In the genomic region with DNA sequence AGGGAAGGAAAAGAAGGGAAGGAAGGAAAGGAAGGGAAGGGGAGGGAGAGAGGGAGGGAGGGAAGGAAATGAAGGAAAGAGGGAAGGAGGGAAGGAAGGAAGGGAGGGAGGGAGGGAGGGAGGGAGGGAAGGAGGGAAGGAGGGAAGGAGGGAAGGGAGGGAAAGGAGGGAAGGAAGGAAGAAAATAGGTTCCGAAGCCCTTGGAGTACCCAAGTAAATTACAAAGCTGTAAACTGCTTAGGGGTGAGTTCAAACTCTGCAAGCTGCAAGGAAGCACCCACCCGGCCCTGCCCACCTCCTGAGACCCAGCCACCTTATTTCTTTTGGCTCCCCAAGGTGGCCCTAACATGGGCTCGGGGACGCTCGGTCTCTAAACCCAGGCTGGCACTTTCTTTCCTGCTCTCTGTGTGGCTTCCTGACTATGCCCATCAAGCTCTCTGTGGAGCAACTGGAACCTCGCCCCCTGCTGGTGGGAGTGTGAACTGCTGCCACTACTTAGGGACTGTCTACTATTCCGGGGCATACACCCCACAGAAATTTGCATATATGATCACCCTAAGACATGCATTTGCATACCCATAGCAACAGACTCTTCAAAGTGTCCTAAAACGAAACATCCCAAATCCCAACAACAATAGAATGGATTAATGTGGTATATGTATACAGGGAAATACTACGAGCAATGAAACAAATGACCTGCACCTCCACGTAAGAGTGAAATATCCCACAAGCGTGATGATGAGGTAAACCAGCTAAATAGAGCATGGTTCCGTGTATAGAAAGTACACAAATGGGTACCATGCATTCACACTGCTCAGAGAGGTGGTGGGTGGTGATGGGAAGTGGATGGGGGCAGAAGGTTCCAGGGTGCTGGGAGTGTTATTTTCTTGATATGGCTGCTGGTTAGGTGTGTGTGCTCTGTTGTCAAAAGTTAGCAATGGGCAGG, we compare ENCODE assay signal across 8 cellular contexts.
A peak's percentile ranks its signal among the peaks of the same experiment; 100 is the strongest.
DNase-seq lines count a peak whose midpoint lies in the region; ATAC-seq and TF ChIP-seq lines count a peak whose summit lies in the region.

No MANE protein-coding gene starts in this region.

- TF ChIP-seq CTCF in AG09309 (IDR thresholded peaks at IDR 0.05; ENCODE audit: control insufficient read depth, insufficient read depth, low read depth, low read length, missing control alignments): peak; percentile 46
- peak; percentile 61 for TF ChIP-seq CTCF in VCaP (conservative IDR thresholded peaks at IDR 0.05)
- peak; percentile 49 to 51 for TF ChIP-seq CTCF in mammary epithelial cell (conservative IDR thresholded peaks at IDR 0.05 in 1 of 2, IDR thresholded peaks at IDR 0.05 in 1 of 2; ENCODE audit: extremely low read depth in 1 of 2, insufficient read depth in 1 of 2, low read depth in 1 of 2, low read length in 2 of 2)
- TF ChIP-seq CTCF in stomach (IDR thresholded peaks at IDR 0.05): peak in 4 of 7 experiments; percentile 53 to 80 (median 64)

- intact Hi-C loops in mammary epithelial cell (cut with micrococcal nuclease): no loop called here
- intact Hi-C loops in stomach (cut with DNase I; ENCODE audit: low total_unique reads): no loop called here

- 58% methylated on average over 10 of the region's 12 CpGs for WGBS in mammary epithelial cell (ENCODE audit: low coverage, missing lambda C conversion rate)
- 61 to 86% (median 74%) methylated on average over 5 to 12 of the region's 12 CpGs for WGBS in stomach, 5 donors

- no peak overlapping the region for H3K4me2 ChIP-seq in mammary epithelial cell (ENCODE audit: insufficient read depth, low read depth, low read length)

- in situ Hi-C loops in mammary epithelial cell (cut with MboI; ENCODE audit: low sequenced_read_pairs in 2 of 2): no loop called here

- no peak for DNase-seq in AG09309 (ENCODE audit: low read depth)
- DNase-seq in mammary epithelial cell: no peak
- peak; percentile 17 for DNase-seq in naive B cell
- DNase-seq in stomach: peak; percentile 66
- no peak for DNase-seq in HCEC 1CT

- no peaks in the 10 kb centered on the region for H3K36me3 Mint-ChIP-seq in naive B cell

- peak overlapping the region in 4 of 6 donors; percentile 38 to 70 (median 56) for H3K27ac Mint-ChIP-seq in naive B cell

- TF ChIP-seq POLR2A in stomach (IDR thresholded peaks at IDR 0.05): no peak

- H3K4me3 ChIP-seq in AG09309 (ENCODE audit: control insufficient read depth, low read depth, low read length) (no peak overlapping the region), mammary epithelial cell (replicated peaks in 1 of 3; ENCODE audit: insufficient read depth in 1 of 3, low read depth in 2 of 3, low read length in 3 of 3) (no peak overlapping the region), stomach (no peak overlapping the region)

- H3K9ac ChIP-seq in mammary epithelial cell (ENCODE audit: insufficient read depth, low read length): no peak overlapping the region

- H3K4me1 Mint-ChIP-seq in naive B cell: peaks cover 17 to 37% (median 24%) of the 10 kb centered on the region in 3 donors

- ATAC-seq in GM18870 (IDR thresholded peaks at IDR 0.05; ENCODE audit: unreplicated experiment): peak; percentile 72
- ATAC-seq in HG03460 (IDR thresholded peaks at IDR 0.05; ENCODE audit: unreplicated experiment): peak; percentile 84
- ATAC-seq in naive B cell (ENCODE audit: low read depth in 2 of 2): peak; percentile 58 to 72

- no TSS peak for BruUV-seq in mammary epithelial cell (replicated peaks; lab: Mats Ljungman, UMichigan)

- no peak for TF ChIP-seq EP300 in stomach (IDR thresholded peaks at IDR 0.05)

- H3K27me3 ChIP-seq in mammary epithelial cell (ENCODE audit: insufficient read depth, low read length): no peaks in the 10 kb centered on the region
- no peaks in the 10 kb centered on the region for H3K27me3 ChIP-seq in stomach

- peaks cover 0 to 8% (median 2%) of the 10 kb centered on the region in 7 donors for H3K9me3 Mint-ChIP-seq in naive B cell

- H3K36me3 ChIP-seq in mammary epithelial cell (ENCODE audit: insufficient read depth, low read length) (no peaks in the 10 kb centered on the region), stomach (no peaks in the 10 kb centered on the region)

- H3K4me3 Mint-ChIP-seq in naive B cell: peak overlapping the region in 1 of 8 donors; percentile 44

- no peak overlapping the region for H2AFZ ChIP-seq in mammary epithelial cell (ENCODE audit: low read depth, low read length)

- peaks cover 20% of the 10 kb centered on the region for H3K9me3 ChIP-seq in mammary epithelial cell (replicated peaks; ENCODE audit: insufficient read depth, low read length)
- no peaks in the 10 kb centered on the region for H3K9me3 ChIP-seq in stomach

- no peak overlapping the region for H3K27ac ChIP-seq in VCaP
- H3K27ac ChIP-seq in mammary epithelial cell (ENCODE audit: insufficient read depth, low read depth, low read length): no peak overlapping the region
- no peak overlapping the region for H3K27ac ChIP-seq in stomach

- dilution Hi-C loops in mammary epithelial cell (cut with HindIII; ENCODE audit: low sequenced_read_pairs): no loop called here

- CTCF ChIA-PET in mammary epithelial cell (lab: Charles Lee; ENCODE audit: low non-redundant PET): no interaction called here

- no peaks in the 10 kb centered on the region for H4K20me1 ChIP-seq in mammary epithelial cell (ENCODE audit: insufficient read depth, low read length)

- H3K27me3 Mint-ChIP-seq in naive B cell: peaks cover 0 to 3% (median 0%) of the 10 kb centered on the region in 3 donors

- H3K4me1 ChIP-seq in mammary epithelial cell (ENCODE audit: insufficient read depth, low read length): no peaks in the 10 kb centered on the region
- H3K4me1 ChIP-seq in stomach: no peaks in the 10 kb centered on the region

- no peaks in the 10 kb centered on the region for H3K79me2 ChIP-seq in mammary epithelial cell (ENCODE audit: insufficient read depth, low read length)

Comparison
In these comparisons a context has a peak if more than half of its experiments do, and no peak if none do; other contexts are left out.
1. DNase-seq: peak in naive B cell (single experiment) and stomach (single experiment); none in AG09309 (single experiment), mammary epithelial cell (single experiment) and HCEC 1CT (single experiment).
2. Peak in every context shown above with its lines, with median percentiles within 50 percentile points of each other: CTCF ChIP-seq and ATAC-seq.